10 cellular contexts compared by ENCODE assay signal in genomic region chr17:1002412-1002753, GRCh38. TPM values are rescaled to one million over a fixed set of nuclear protein-coding genes. Genes with fewer than 3 reads are reported as not detected.
DNase-seq lines count a peak whose midpoint lies in the region; ATAC-seq, FAIRE-seq and TF ChIP-seq lines count a peak whose summit lies in the region.
"Had no signal": no experiment of that assay in that cellular context is flagged by ENCODE, and none has a peak within 500 bp of the region (broad histone marks: within the 10 kb centered on the region; RNA-seq: fewer than 3 reads in every experiment).

No MANE protein-coding gene starts in this region.

- H3K9ac ChIP-seq in SK-N-SH (0 out of 2 replicates have a peak overlapping the region, but pooled peaks have one; percentile 4), fibroblast of lung (ENCODE audit: insufficient read depth, low read length) (peak overlapping the region; percentile 21)

- TF ChIP-seq CTCF in A549 (IDR thresholded peaks at IDR 0.05) (no peak), SK-N-SH (IDR thresholded peaks at IDR 0.05) (no peak; the same call in 1 of the 2 replicates), fibroblast of lung (conservative IDR thresholded peaks at IDR 0.05 in 1 of 2, IDR thresholded peaks at IDR 0.05 in 1 of 2; ENCODE audit: low read depth in 1 of 2, low read length in 2 of 2) (no peak), osteoblast (IDR thresholded peaks at IDR 0.05; ENCODE audit: extremely low read depth, low read depth, low read length) (no peak), BE2C (IDR thresholded peaks at IDR 0.05; ENCODE audit: low read depth, low read length) (no peak)

- H3K9me2 ChIP-seq in SK-N-SH: no peaks in the 10 kb centered on the region

- DNase-seq in A549 (ENCODE audit: low read depth in 1 of 2, low spot score in 1 of 2): no peak
- no peak for DNase-seq in SK-N-SH
- peak; percentile 45 to 84 for DNase-seq in fibroblast of lung (ENCODE audit: low read depth in 2 of 2)
- peak; percentile 80 for DNase-seq in osteoblast (ENCODE audit: insufficient read length, low spot score, missing footprints)
- DNase-seq in GOT3 (lab: John Stamatoyannopoulos, UW): no peak
- no peak for DNase-seq in retina
- no peak for DNase-seq in NCI-H345 treated with DMSO at 0.1 percent for 48 hours (lab: John Stamatoyannopoulos, UW; ENCODE audit: unreplicated experiment)
- DNase-seq in BE2C: no peak
- DNase-seq: activated naive CD8-positive, alpha-beta T cell treated with anti-CD3 and anti-CD28 coated beads, Interleukin-2, amount 10 ng/mL, durations not matched to agents 7 days and 5 days had no signal

- no peak overlapping the region for H2AFZ ChIP-seq in SK-N-SH (ENCODE audit: low read depth)
- no peak overlapping the region for H2AFZ ChIP-seq in fibroblast of lung (ENCODE audit: low read length)
- H2AFZ ChIP-seq in osteoblast (ENCODE audit: low read length): no peak overlapping the region

- no peak overlapping the region for H3K4me2 ChIP-seq in A549
- H3K4me2 ChIP-seq in SK-N-SH: peak overlapping the region; percentile 58
- H3K4me2 ChIP-seq in fibroblast of lung (ENCODE audit: extremely low read depth, insufficient read depth, low read length): peak overlapping the region; percentile 44
- peak overlapping the region; percentile 65 for H3K4me2 ChIP-seq in osteoblast (ENCODE audit: insufficient read depth, low read length)

- H3K27me3 ChIP-seq in SK-N-SH (ENCODE audit: insufficient read depth) (no peaks in the 10 kb centered on the region), fibroblast of lung (ENCODE audit: control insufficient read depth, insufficient read depth, low read length) (no peaks in the 10 kb centered on the region), osteoblast (ENCODE audit: insufficient read depth, low read length) (no peaks in the 10 kb centered on the region), BE2C (no peaks in the 10 kb centered on the region)

- peaks cover 53% of the 10 kb centered on the region for H3F3A ChIP-seq in SK-N-SH (replicated peaks; ENCODE audit: insufficient read depth)

- H3K27ac ChIP-seq in A549 (no peak overlapping the region), SK-N-SH (ENCODE audit: low read depth in 2 of 2, low read length in 1 of 2) (peak overlapping the region; percentile 11 to 84), fibroblast of lung (ENCODE audit: insufficient read depth, low read length) (peak overlapping the region; percentile 86), osteoblast (ENCODE audit: low read depth, low read length) (peak overlapping the region; percentile 87)
- H3K27ac ChIP-seq: C4-2B had no signal

- no peaks in the 10 kb centered on the region for H3K9me3 ChIP-seq in A549
- H3K9me3 ChIP-seq in SK-N-SH: no peaks in the 10 kb centered on the region
- H3K9me3 ChIP-seq in fibroblast of lung (ENCODE audit: control insufficient read depth, insufficient read depth, low read depth, low read length): no peaks in the 10 kb centered on the region
- H3K9me3 ChIP-seq in osteoblast (ENCODE audit: low read depth, low read length): no peaks in the 10 kb centered on the region
- H3K9me3 ChIP-seq in BE2C: no peaks in the 10 kb centered on the region

- no peak for TF ChIP-seq RAD21 in A549 (conservative IDR thresholded peaks at IDR 0.05 in 1 of 2, IDR thresholded peaks at IDR 0.05 in 1 of 2)
- no peak for TF ChIP-seq RAD21 in SK-N-SH (IDR thresholded peaks at IDR 0.05; ENCODE audit: low read length)

- H4K20me1 ChIP-seq in SK-N-SH (ENCODE audit: insufficient read depth): peaks cover 73% of the 10 kb centered on the region
- no peaks in the 10 kb centered on the region for H4K20me1 ChIP-seq in fibroblast of lung (ENCODE audit: control insufficient read depth, extremely low read depth, insufficient read depth, low read length)
- H4K20me1 ChIP-seq in osteoblast (ENCODE audit: insufficient read depth, low read length): peaks cover 63% of the 10 kb centered on the region

- peaks cover 20% of the 10 kb centered on the region for H3K79me2 ChIP-seq in SK-N-SH (ENCODE audit: insufficient read depth)
- peaks cover 20% of the 10 kb centered on the region for H3K79me2 ChIP-seq in fibroblast of lung (ENCODE audit: control insufficient read depth, insufficient read depth, low read length)
- H3K79me2 ChIP-seq in osteoblast (ENCODE audit: insufficient read depth, low read length): peaks cover 24% of the 10 kb centered on the region

- WGBS in A549 (ENCODE audit: missing lambda C conversion rate): 89% methylated on average over 4 of the region's 4 CpGs
- 84% methylated on average over 4 of the region's 4 CpGs for WGBS in SK-N-SH (ENCODE audit: low lambda C conversion rate)

- peaks cover 40 to 55% of the 10 kb centered on the region in 2 experiments for H3K36me3 ChIP-seq in SK-N-SH (replicated peaks in 1 of 2; ENCODE audit: control insufficient read depth in 1 of 2, insufficient read depth in 2 of 2, low read length in 1 of 2)
- H3K36me3 ChIP-seq in fibroblast of lung (ENCODE audit: control insufficient read depth, insufficient read depth, low read length): peaks cover 19% of the 10 kb centered on the region
- H3K36me3 ChIP-seq in osteoblast (ENCODE audit: insufficient read depth, low read length): peaks cover 59% of the 10 kb centered on the region
- peaks cover 26% of the 10 kb centered on the region for H3K36me3 ChIP-seq in BE2C

- no peak overlapping the region for H3K4me3 ChIP-seq in A549
- no peak overlapping the region for H3K4me3 ChIP-seq in SK-N-SH (ENCODE audit: low read depth in 2 of 2, low read length in 1 of 2)
- H3K4me3 ChIP-seq in fibroblast of lung (replicated peaks in 1 of 4; ENCODE audit: control extremely low read depth in 1 of 4, insufficient read depth in 1 of 4, low read depth in 3 of 4, low read length in 4 of 4): no peak overlapping the region
- H3K4me3 ChIP-seq in osteoblast (ENCODE audit: insufficient read depth, low read length): no peak overlapping the region
- H3K4me3 ChIP-seq in BE2C (ENCODE audit: low read depth, low read length): no peak overlapping the region

- H3K4me1 ChIP-seq in A549: peaks cover 13% of the 10 kb centered on the region
- H3K4me1 ChIP-seq in SK-N-SH (ENCODE audit: control insufficient read depth in 1 of 2, insufficient read depth in 2 of 2, low read depth in 1 of 2, low read length in 1 of 2): peaks cover 22 to 48% of the 10 kb centered on the region in 2 experiments; a peak in 3 of 4 replicates
- peaks cover 64% of the 10 kb centered on the region for H3K4me1 ChIP-seq in fibroblast of lung (ENCODE audit: control insufficient read depth, extremely low read depth, insufficient read depth, low read length)
- peaks cover 59% of the 10 kb centered on the region for H3K4me1 ChIP-seq in osteoblast (ENCODE audit: insufficient read depth, low read length)
- H3K4me1 ChIP-seq in BE2C: no peaks in the 10 kb centered on the region

- TF ChIP-seq POLR2A in A549 (IDR thresholded peaks at IDR 0.05; ENCODE audit: low read length): no peak

- no peak for TF ChIP-seq EP300 in A549 (IDR thresholded peaks at IDR 0.05)
- TF ChIP-seq EP300 in SK-N-SH (IDR thresholded peaks at IDR 0.05; ENCODE audit: borderline replicate concordance in 1 of 2, low read depth in 1 of 2, low read length in 1 of 2): no peak

- ATAC-seq in A549: no peak

- POLR2A ChIA-PET in A549 (lab: Yijun Ruan, JAX): no interaction called here
- POLR2A ChIA-PET in SK-N-SH (lab: Yijun Ruan, JAX): interaction anchor here (1.1 kb wide), 1 partner anchor 54 kb away, joined by 3 read pairs; no protein-coding TSS in a partner anchor

- CTCF ChIA-PET in A549 (lab: Yijun Ruan, JAX) (interaction anchor here (1.1 to 8.3 kb wide), 4 partner anchors 12 to 56 kb away, joined by 3 to 121 read pairs (median 26); partner anchors contain the start of gene NXN), SK-N-SH (lab: Yijun Ruan, JAX) (interaction anchor here (0.7 to 6.5 kb wide), 6 partner anchors 21 to 184 kb away, joined by 3 to 66 read pairs (median 14); partner anchors contain the start of gene NXN)

- FAIRE-seq in A549 (lab: Jason Lieb, UNC): peak; percentile 18

TF ChIP-seq in A549, 52 proteins besides CTCF, POLR2A, EP300 and RAD21 (continues in another document):
- no peak for TF ChIP-seq HEYL (CRISPR knock-in tag; IDR thresholded peaks at IDR 0.05)
- TF ChIP-seq NR3C1 (IDR thresholded peaks at IDR 0.05): no peak

RNA-seq across cellular contexts. Expression of gene TIMM22, which starts 5.5 kb away (rescaled TPM):
- 14.7 and 15.8 TPM in 2 replicates for polyA plus RNA-seq in A549 (2011; rRNA removed)
- polyA plus RNA-seq in A549 (2012; cell fraction: cytosol; rRNA removed): 18.5 and 19.6 TPM in 2 replicates
- 9.8 and 14.0 TPM in 2 replicates for polyA plus RNA-seq in A549 (2012; cell fraction: nucleus; rRNA removed)
- polyA plus RNA-seq in A549 (2017; fragmentation: RNase III; extraction: RNeasy Plus Mini Kit Qiagen cat#74134 plus additional on column Dnase treatment): 21.3 to 22.4 TPM (median 22.1 TPM) in 3 replicates
- polyA minus RNA-seq in A549 (2011; rRNA and poly(A)+ RNA removed): 21.8 and 23.3 TPM in 2 replicates
- polyA plus RNA-seq in SK-N-SH (2012; rRNA removed): 9.9 and 10.7 TPM in 2 replicates
- 11.3 and 11.4 TPM in 2 replicates for polyA plus RNA-seq in SK-N-SH (2012; cell fraction: cytosol; rRNA removed)
- 5.0 and 5.2 TPM in 2 replicates for polyA plus RNA-seq in SK-N-SH (2012; cell fraction: nucleus; rRNA removed)
- total RNA-seq in fibroblast of lung: 10.5 and 13.4 TPM in 2 replicates
- polyA plus RNA-seq in fibroblast of lung: 17.4 and 21.9 TPM in 2 replicates
- 15.6 and 21.0 TPM in 2 replicates for polyA plus RNA-seq in fibroblast of lung (2012)
- 10.2 and 15.1 TPM in 2 replicates for polyA minus RNA-seq in fibroblast of lung (ENCODE audit: low replicate concordance)
- 10.5 and 10.6 TPM in 2 replicates for total RNA-seq in osteoblast
- polyA plus RNA-seq in BE2C (2012; ENCODE audit: insufficient read depth, insufficient read length, low read depth): 16.4 TPM

RNA-seq across cellular contexts. Expression of gene NXN, which starts 22.8 kb away (rescaled TPM):
- polyA plus RNA-seq in A549 (2011; rRNA removed): 22.2 and 24.6 TPM in 2 replicates
- polyA plus RNA-seq in A549 (2012; cell fraction: cytosol; rRNA removed): 37.0 and 51.9 TPM in 2 replicates
- 48.5 and 62.7 TPM in 2 replicates for polyA plus RNA-seq in A549 (2012; cell fraction: nucleus; rRNA removed)
- 31.1 to 37.2 TPM (median 32.3 TPM) in 3 replicates for polyA plus RNA-seq in A549 (2017; fragmentation: RNase III; extraction: RNeasy Plus Mini Kit Qiagen cat#74134 plus additional on column Dnase treatment)
- 51.8 and 54.6 TPM in 2 replicates for polyA minus RNA-seq in A549 (2011; rRNA and poly(A)+ RNA removed)
- 19.5 and 23.9 TPM in 2 replicates for polyA plus RNA-seq in SK-N-SH (2012; rRNA removed)
- polyA plus RNA-seq in SK-N-SH (2012; cell fraction: cytosol; rRNA removed): 13.0 and 16.3 TPM in 2 replicates
- polyA plus RNA-seq in SK-N-SH (2012; cell fraction: nucleus; rRNA removed): 16.6 and 20.7 TPM in 2 replicates
- total RNA-seq in fibroblast of lung: 48.0 and 53.8 TPM in 2 replicates
- polyA plus RNA-seq in fibroblast of lung: 38.5 and 75.6 TPM in 2 replicates
- 45.5 and 79.1 TPM in 2 replicates for polyA plus RNA-seq in fibroblast of lung (2012)
- 109 and 204 TPM in 2 replicates for polyA minus RNA-seq in fibroblast of lung (ENCODE audit: low replicate concordance)
- total RNA-seq in osteoblast: 60.7 and 68.8 TPM in 2 replicates
- polyA plus RNA-seq in BE2C (2012; ENCODE audit: insufficient read depth, insufficient read length, low read depth): 11.4 TPM

Comparison
In these comparisons a context has a peak if more than half of its experiments do, and no peak if none do; other contexts are left out.
1. DNase-seq: peak in fibroblast of lung (2 of 2) and osteoblast (single experiment); none in A549 (0 of 2), SK-N-SH (single experiment), GOT3 (single experiment), retina (single experiment), NCI-H345 treated with DMSO at 0.1 percent for 48 hours (single experiment) and BE2C (single experiment).
2. H3K27ac ChIP-seq: peak in SK-N-SH (2 of 2), fibroblast of lung (single experiment) and osteoblast (single experiment); none in A549 (0 of 2).
3. Of the 12 proteins assayed by ChIP-seq in both A549 and SK-N-SH: peak only in A549: REST; only in SK-N-SH: none; in both: none; in neither: 11.